ENCODE assay signal across 10 cellular contexts in the genomic region with DNA sequence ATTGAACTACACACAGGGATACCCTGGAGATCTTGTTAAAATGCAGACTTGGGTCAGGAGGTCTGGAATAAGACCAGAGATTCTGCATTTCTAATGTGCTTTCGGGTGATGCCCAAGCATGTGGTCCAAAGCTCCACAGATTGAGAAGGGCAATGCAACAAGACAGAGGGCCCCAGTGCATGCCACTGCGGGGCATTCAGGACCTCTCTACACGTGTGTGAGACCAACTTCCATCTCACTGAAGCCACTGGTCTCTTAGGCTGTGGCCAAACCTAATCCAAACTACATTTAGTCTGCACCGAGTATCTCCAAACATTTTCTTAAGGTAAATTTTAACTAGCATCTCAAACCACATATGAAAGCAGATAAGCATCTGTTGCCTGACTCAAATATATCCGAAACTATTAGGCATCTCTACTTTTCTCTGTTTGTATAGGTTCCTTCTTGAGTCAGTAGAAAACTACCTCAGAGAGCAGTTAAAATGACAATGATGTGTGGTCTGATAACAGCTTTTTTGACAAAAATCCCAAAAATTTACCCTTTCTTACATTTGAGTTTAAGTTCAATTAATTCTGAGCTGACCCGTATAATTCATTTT.
DNase-seq lines count a peak whose midpoint lies in the region; ATAC-seq and TF ChIP-seq lines count a peak whose summit lies in the region.
"Had no signal": no experiment of that assay in that cellular context is flagged by ENCODE, and none has a peak within 500 bp of the region (broad histone marks: within the 10 kb centered on the region; RNA-seq: fewer than 3 reads in every experiment).

No MANE protein-coding gene starts in this region.

- peak overlapping the region in 8 of 10 donors; percentile 7 to 98 (median 90) for H3K4me3 Mint-ChIP-seq in naive thymus-derived CD4-positive, alpha-beta T cell

- no peaks in the 10 kb centered on the region for H3K27me3 Mint-ChIP-seq in naive thymus-derived CD4-positive, alpha-beta T cell

- TF ChIP-seq POLR2A in lower leg skin (IDR thresholded peaks at IDR 0.05) = no peak

- peak overlapping the region in 8 of 9 donors; percentile 38 to 99 (median 92) for H3K27ac Mint-ChIP-seq in naive thymus-derived CD4-positive, alpha-beta T cell

- no peak for DNase-seq in naive thymus-derived CD4-positive, alpha-beta T cell
- DNase-seq in upper lobe of right lung = no peak
- no peak for DNase-seq in NCI-H2081 treated with DMSO at 0.1 percent for 48 hours (lab: John Stamatoyannopoulos, UW)
- no peak for DNase-seq in lower leg skin (ENCODE audit: low spot score in 2 of 2)
- DNase-seq in NCI-H526 (lab: John Stamatoyannopoulos, UW) = no peak
- DNase-seq: foreskin melanocyte, H7 had no signal

- 68 to 70% methylated on average over 6 of the region's 6 CpGs for WGBS in lower leg skin, 2 donors

- H3K27me3 ChIP-seq in naive thymus-derived CD4-positive, alpha-beta T cell (ENCODE audit: control insufficient read depth in 2 of 2, insufficient read depth in 2 of 2, low read length in 2 of 2) = no peaks in the 10 kb centered on the region
- H3K27me3 ChIP-seq in upper lobe of right lung = no peaks in the 10 kb centered on the region

- POLR2A ChIA-PET in naive thymus-derived CD4-positive, alpha-beta T cell (lab: Charles Lee) = interaction anchor here (0.8 to 6.1 kb wide), 4 partner anchors 10 to 108 kb away, joined by 3 to 48 read pairs (median 20); a partner anchor contains a TSS

- peaks cover 19 to 50% (median 32%) of the 10 kb centered on the region in 5 donors for H3K36me3 Mint-ChIP-seq in naive thymus-derived CD4-positive, alpha-beta T cell

- peaks cover 42 to 97% (median 69%) of the 10 kb centered on the region in 7 donors for H3K4me1 Mint-ChIP-seq in naive thymus-derived CD4-positive, alpha-beta T cell

- peaks cover 0 to 3% (median 0%) of the 10 kb centered on the region in 11 donors for H3K9me3 Mint-ChIP-seq in naive thymus-derived CD4-positive, alpha-beta T cell

- H3K36me3 ChIP-seq in naive thymus-derived CD4-positive, alpha-beta T cell (ENCODE audit: control insufficient read depth in 2 of 3, insufficient read depth in 3 of 3, low read length in 3 of 3) = peaks cover 0 to 16% (median 0%) of the 10 kb centered on the region in 3 experiments
- H3K36me3 ChIP-seq in upper lobe of right lung = no peaks in the 10 kb centered on the region

- TF ChIP-seq CTCF in upper lobe of right lung (IDR thresholded peaks at IDR 0.05) (no peak), lower leg skin (IDR thresholded peaks at IDR 0.05) (no peak)

- ATAC-seq in GM18867 (IDR thresholded peaks at IDR 0.05; ENCODE audit: unreplicated experiment) = peak; percentile 42
- ATAC-seq in GM21723 (IDR thresholded peaks at IDR 0.05; ENCODE audit: unreplicated experiment) = peak; percentile 50
- ATAC-seq in HG03558 (IDR thresholded peaks at IDR 0.05; ENCODE audit: extremely low read depth, unreplicated experiment) = peak; percentile 51
- ATAC-seq in naive thymus-derived CD4-positive, alpha-beta T cell = no peak
- no peak for ATAC-seq in upper lobe of right lung

- peaks cover 17 to 35% of the 10 kb centered on the region in 2 donors for H3K4me1 ChIP-seq in naive thymus-derived CD4-positive, alpha-beta T cell (ENCODE audit: control insufficient read depth in 2 of 2, insufficient read depth in 2 of 2, low read length in 2 of 2)
- H3K4me1 ChIP-seq in upper lobe of right lung = peaks cover 16% of the 10 kb centered on the region

- CTCF ChIA-PET in naive thymus-derived CD4-positive, alpha-beta T cell (lab: Charles Lee) = no interaction called here

- H3K9me3 ChIP-seq in naive thymus-derived CD4-positive, alpha-beta T cell (ENCODE audit: control insufficient read depth in 2 of 3, low read length in 3 of 3) = no peaks in the 10 kb centered on the region
- H3K9me3 ChIP-seq in upper lobe of right lung = no peaks in the 10 kb centered on the region

- peak overlapping the region; percentile 14 for H3K4me3 ChIP-seq in naive thymus-derived CD4-positive, alpha-beta T cell (ENCODE audit: low read length)
- no peak overlapping the region for H3K4me3 ChIP-seq in upper lobe of right lung
- H3K4me3 ChIP-seq in lower leg skin (ENCODE audit: low read depth, poor library complexity, severe bottlenecking) = no peak overlapping the region

- intact Hi-C loops in naive thymus-derived CD4-positive, alpha-beta T cell (cut with micrococcal nuclease) = loop anchor here (5.0 to 10.0 kb wide), 3 partner anchors 949 to 1646 kb away; a partner anchor contains a TSS
- intact Hi-C loops in upper lobe of right lung (cut with DNase I) (no loop called here), lower leg skin (cut with DNase I; ENCODE audit: low total_unique reads) (no loop called here)

- H3K27ac ChIP-seq in naive thymus-derived CD4-positive, alpha-beta T cell (ENCODE audit: low read depth, low read length) = no peak overlapping the region
- no peak overlapping the region for H3K27ac ChIP-seq in upper lobe of right lung

Comparison
In these comparisons a context has a peak if more than half of its experiments do, and no peak if none do; other contexts are left out.
1. ATAC-seq: peak in GM18867 (single experiment), GM21723 (single experiment) and HG03558 (single experiment); none in naive thymus-derived CD4-positive, alpha-beta T cell (single experiment) and upper lobe of right lung (single experiment).
2. intact Hi-C loops: an anchor here in naive thymus-derived CD4-positive, alpha-beta T cell (5.0 to 10.0 kb wide); none called in upper lobe of right lung and lower leg skin.